Comparison of ENCODE assay signal across 8 cellular contexts in genomic region chr15:68055224-68055705, GRCh38.
DNase-seq lines count a peak whose midpoint lies in the region; ATAC-seq and TF ChIP-seq lines count a peak whose summit lies in the region.

No MANE protein-coding gene starts in this region.

- DNase-seq in CD1c-positive myeloid dendritic cell (ENCODE audit: extremely low spot score) (peak; percentile 58), LNCaP clone FGC (ENCODE audit: low read depth) (no peak), WERI-Rb-1 (peak; percentile 61), caudate nucleus (lab: John Stamatoyannopoulos, UW) (peak in 32 of 61 donors; percentile 2 to 74 (median 20)), left kidney (ENCODE audit: low read depth, low spot score) (peak; percentile 80), OCI-M2 (lab: John Stamatoyannopoulos, UW; ENCODE audit: unreplicated experiment) (no peak)
- peak; percentile 52 to 54 for DNase-seq in stimulated activated CD4-positive, alpha-beta T cell treated with anti-CD3 and anti-CD28 coated beads, Interleukin-2, amount 100 ng/mL, for 48 hours

- peaks cover 3% of the 10 kb centered on the region for H3K36me3 ChIP-seq in WERI-Rb-1

- H3K27ac ChIP-seq in WERI-Rb-1, result peak overlapping the region; percentile 96
- peak overlapping the region; percentile 62 for H3K27ac ChIP-seq in caudate nucleus (ENCODE audit: low read depth, low read length)

- TF ChIP-seq CTCF in LNCaP clone FGC (IDR thresholded peaks at IDR 0.05; ENCODE audit: control insufficient read depth, extremely low read depth, insufficient read depth), result no peak
- no peak for TF ChIP-seq CTCF in WERI-Rb-1 (IDR thresholded peaks at IDR 0.05; ENCODE audit: low read depth, low read length)

- no peaks in the 10 kb centered on the region for H3K27me3 ChIP-seq in WERI-Rb-1 (ENCODE audit: insufficient read depth, low read depth, severe bottlenecking)

- no peaks in the 10 kb centered on the region for H3K9me3 ChIP-seq in WERI-Rb-1 (ENCODE audit: severe bottlenecking)

- H3K4me3 ChIP-seq in LNCaP clone FGC (ENCODE audit: low read depth, low read length), result peak overlapping the region; percentile 95
- H3K4me3 ChIP-seq in WERI-Rb-1 (ENCODE audit: low read depth, low read length), result peak overlapping the region; percentile 72

- peak; percentile 40 for ATAC-seq in GM21423 (IDR thresholded peaks at IDR 0.05; ENCODE audit: unreplicated experiment)

Comparison
In these comparisons a context has a peak if more than half of its experiments do, and no peak if none do; other contexts are left out.
1. DNase-seq: peak in CD1c-positive myeloid dendritic cell (single experiment), WERI-Rb-1 (single experiment), caudate nucleus (32 of 61), left kidney (single experiment) and stimulated activated CD4-positive, alpha-beta T cell treated with anti-CD3 and anti-CD28 coated beads, Interleukin-2, amount 100 ng/mL, for 48 hours (2 of 2); none in LNCaP clone FGC (single experiment) and OCI-M2 (single experiment).